In genomic region chr20:47187450-47188195, GRCh38 we compare ENCODE assay signal across 27 cellular contexts.
DNase-seq lines count a peak whose midpoint lies in the region; ATAC-seq and TF ChIP-seq lines count a peak whose summit lies in the region.
"Had no signal": no experiment of that assay in that cellular context is flagged by ENCODE, and none has a peak within 500 bp of the region (broad histone marks: within the 10 kb centered on the region; RNA-seq: fewer than 3 reads in every experiment).

No MANE protein-coding gene starts in this region.

- no peaks in the 10 kb centered on the region for H3K79me2 ChIP-seq in mammary epithelial cell (ENCODE audit: insufficient read depth, low read length)

- no peak for TF ChIP-seq EP300 in esophagus muscularis mucosa (IDR thresholded peaks at IDR 0.05)

- no peak overlapping the region for H3K9ac ChIP-seq in mammary epithelial cell (ENCODE audit: insufficient read depth, low read length)
- H3K9ac ChIP-seq: BLaER1 had no signal

- H3K4me3 Mint-ChIP-seq in MCF 10A (ENCODE audit: unreplicated experiment) = no peak overlapping the region
- H3K4me3 Mint-ChIP-seq: naive B cell had no signal

- no peak for ATAC-seq in HG03469 (IDR thresholded peaks at IDR 0.05; ENCODE audit: unreplicated experiment)

- H3K4me3 ChIP-seq in mammary epithelial cell (replicated peaks in 1 of 3; ENCODE audit: insufficient read depth in 1 of 3, low read depth in 2 of 3, low read length in 3 of 3) (no peak overlapping the region), esophagus muscularis mucosa (no peak overlapping the region)
- H3K4me3 ChIP-seq: BLaER1, left ventricle myocardium inferior, PC-9 had no signal

- H3K36me3 Mint-ChIP-seq in MCF 10A (ENCODE audit: insufficient read depth, unreplicated experiment) = no peaks in the 10 kb centered on the region
- H3K36me3 Mint-ChIP-seq: naive B cell had no signal

- H4K20me1 ChIP-seq in mammary epithelial cell (ENCODE audit: insufficient read depth, low read length) = no peaks in the 10 kb centered on the region
- H4K20me1 ChIP-seq: BLaER1 had no signal

- H3K27me3 ChIP-seq in mammary epithelial cell (ENCODE audit: insufficient read depth, low read length) = no peaks in the 10 kb centered on the region
- no peaks in the 10 kb centered on the region for H3K27me3 ChIP-seq in esophagus muscularis mucosa
- H3K27me3 ChIP-seq: BLaER1 had no signal

- H3K27me3 Mint-ChIP-seq in MCF 10A (ENCODE audit: insufficient read depth, unreplicated experiment) = no peaks in the 10 kb centered on the region

- TF ChIP-seq CTCF in mammary epithelial cell (conservative IDR thresholded peaks at IDR 0.05 in 1 of 2, IDR thresholded peaks at IDR 0.05 in 1 of 2; ENCODE audit: extremely low read depth in 1 of 2, insufficient read depth in 1 of 2, low read depth in 1 of 2, low read length in 2 of 2) (no peak), MCF 10A (IDR thresholded peaks at IDR 0.05; ENCODE audit: unreplicated experiment) (no peak), esophagus muscularis mucosa (IDR thresholded peaks at IDR 0.05) (no peak)

- no peak overlapping the region for H3K27ac Mint-ChIP-seq in MCF 10A (ENCODE audit: low read depth, unreplicated experiment)
- H3K27ac Mint-ChIP-seq: activated T-helper 2 cell treated with anti-CD3 and anti-CD28 coated beads, Interferon-gamma antibody, Interleukin-2, Interleukin-4, amounts not matched to agents 10 μg/mL and 5 μg/mL and 100 μg/mL, durations not matched to agents 14 hours and 24 hours and 36 hours had no signal

- WGBS in mammary epithelial cell (ENCODE audit: low coverage, missing lambda C conversion rate) = 66% methylated on average over 16 of the region's 19 CpGs
- WGBS in esophagus muscularis mucosa = 88% methylated on average over 17 of the region's 19 CpGs

- H3K4me1 ChIP-seq in mammary epithelial cell (ENCODE audit: insufficient read depth, low read length) = peaks cover 14% of the 10 kb centered on the region
- H3K4me1 ChIP-seq in esophagus muscularis mucosa = no peaks in the 10 kb centered on the region
- H3K4me1 ChIP-seq: BLaER1, left ventricle myocardium inferior had no signal

- no peak overlapping the region for H2AFZ ChIP-seq in mammary epithelial cell (ENCODE audit: low read depth, low read length)
- H2AFZ ChIP-seq: PC-9 had no signal

- no peak overlapping the region for H3K4me2 ChIP-seq in mammary epithelial cell (ENCODE audit: insufficient read depth, low read depth, low read length)
- H3K4me2 ChIP-seq: BLaER1, PC-9 had no signal

- in situ Hi-C loops in mammary epithelial cell (cut with MboI; ENCODE audit: low sequenced_read_pairs in 2 of 2) (no loop called here), SK-MEL-5 (cut with HindIII; ENCODE audit: low pct_unique_long_range_greater_than_20kb, low sequenced_read_pairs) (no loop called here)

- no peaks in the 10 kb centered on the region for H3K9me3 Mint-ChIP-seq in MCF 10A (ENCODE audit: unreplicated experiment)
- H3K9me3 Mint-ChIP-seq: activated T-helper 2 cell treated with anti-CD3 and anti-CD28 coated beads, Interferon-gamma antibody, Interleukin-2, Interleukin-4, amounts not matched to agents 10 μg/mL and 5 μg/mL and 100 μg/mL, durations not matched to agents 14 hours and 24 hours and 36 hours; naive B cell had no signal

- POLR2A ChIA-PET in MCF 10A (lab: Yijun Ruan, JAX) = interaction anchor here (0.7 kb wide), 1 partner anchor 202 kb away, joined by 3 read pairs; no protein-coding TSS in a partner anchor

- BruUV-seq in mammary epithelial cell (replicated peaks; lab: Mats Ljungman, UMichigan) (no TSS peak), MCF 10A (replicated peaks; lab: Mats Ljungman, UMichigan) (no TSS peak)

- H3K9me3 ChIP-seq in mammary epithelial cell (replicated peaks; ENCODE audit: insufficient read depth, low read length) = no peaks in the 10 kb centered on the region
- H3K9me3 ChIP-seq in esophagus muscularis mucosa = no peaks in the 10 kb centered on the region
- H3K9me3 ChIP-seq: BLaER1, left ventricle myocardium inferior had no signal

- TF ChIP-seq POLR2A in esophagus muscularis mucosa (IDR thresholded peaks at IDR 0.05; ENCODE audit: low read depth) = peak; percentile 14

- no peaks in the 10 kb centered on the region for H3K36me3 ChIP-seq in mammary epithelial cell (ENCODE audit: insufficient read depth, low read length)
- peaks cover 0 to 12% (median 0%) of the 10 kb centered on the region in 4 donors for H3K36me3 ChIP-seq in esophagus muscularis mucosa
- H3K36me3 ChIP-seq: BLaER1, brain microvascular endothelial cell, left ventricle myocardium inferior had no signal

- DNase-seq in mammary epithelial cell (peak; percentile 54), MCF 10A (ENCODE audit: unreplicated experiment) (no peak), SK-MEL-5 (ENCODE audit: low read depth, low spot score) (peak; percentile 34), esophagus muscularis mucosa (ENCODE audit: extremely low spot score) (no peak), SIG-M5 (lab: John Stamatoyannopoulos, UW) (no peak), AG20443 (ENCODE audit: low spot score) (no peak)
- DNase-seq: amniotic stem cell; brain microvascular endothelial cell; effector CD8-positive, alpha-beta T cell; erythroblast; islet precursor cell; left ventricle myocardium inferior; naive B cell; NCI-H1092; NCI-H187; NCI-H2171; NCI-H524; NK-92 treated with Interleukin-12 subunit alpha and Interleukin-12 subunit beta, amount 100 ng/mL, for 24 hours; PC-9; retina; Right ventricle myocardium superior; T-helper 9 cell; trophoblast cell had no signal

- intact Hi-C loops in mammary epithelial cell (cut with micrococcal nuclease) = no loop called here
- intact Hi-C loops in MCF 10A (cut with micrococcal nuclease) = no loop called here
- intact Hi-C loops in esophagus muscularis mucosa (cut with DNase I) = no loop called here

- CTCF ChIA-PET in mammary epithelial cell (lab: Charles Lee; ENCODE audit: low non-redundant PET) = no interaction called here
- CTCF ChIA-PET in MCF 10A (lab: Yijun Ruan, JAX) = interaction anchor here (0.6 to 1.0 kb wide), 4 partner anchors 26 to 1144 kb away, joined by 3 to 4 read pairs (median 3); no protein-coding TSS in a partner anchor

- H3K27ac ChIP-seq in mammary epithelial cell (ENCODE audit: insufficient read depth, low read depth, low read length) = no peak overlapping the region
- H3K27ac ChIP-seq in esophagus muscularis mucosa (replicated peaks in 1 of 4) = no peak overlapping the region
- H3K27ac ChIP-seq: BLaER1, brain microvascular endothelial cell, left ventricle myocardium inferior, PC-9, VCaP had no signal

- dilution Hi-C loops in mammary epithelial cell (cut with HindIII; ENCODE audit: low sequenced_read_pairs) = no loop called here

- no peaks in the 10 kb centered on the region for H3K4me1 Mint-ChIP-seq in MCF 10A (ENCODE audit: insufficient read depth, unreplicated experiment)

Comparison
In these comparisons a context has a peak if more than half of its experiments do, and no peak if none do; other contexts are left out.
1. DNase-seq: peak in mammary epithelial cell (single experiment) and SK-MEL-5 (single experiment); none in MCF 10A (single experiment), esophagus muscularis mucosa (single experiment), SIG-M5 (single experiment) and AG20443 (single experiment).